In genomic region chr9:106862946-106863740, GRCh38 we compare ENCODE assay signal across 8 cellular contexts. TPM values are rescaled to one million over a fixed set of nuclear protein-coding genes. Genes with fewer than 3 reads are reported as not detected.
DNase-seq lines count a peak whose midpoint lies in the region; ATAC-seq and TF ChIP-seq lines count a peak whose summit lies in the region.

ZNF462 (plus strand) TSS chr9:106863166; CDS start chr9:106923384, 60,218 bp downstream.

- H3K79me2 ChIP-seq in Loucy (ENCODE audit: insufficient read depth, low read length), result peaks cover 51% of the 10 kb centered on the region

- H2AFZ ChIP-seq in Loucy (ENCODE audit: low read length), result peak within 1 kb of the TSS; percentile 69

- H3K27me3 Mint-ChIP-seq in activated CD4-positive, alpha-beta memory T cell treated with anti-CD3 and anti-CD28 coated beads for 36 hours, result peaks cover 55% of the 10 kb centered on the region
- H3K27me3 Mint-ChIP-seq in naive thymus-derived CD8-positive, alpha-beta T cell, result peaks cover 38 to 86% (median 71%) of the 10 kb centered on the region in 5 donors

- TF ChIP-seq CTCF in Loucy (conservative IDR thresholded peaks at IDR 0.05; ENCODE audit: low read length), result no peak; the same call in 1 of the 2 replicates
- TF ChIP-seq CTCF in fibroblast of the aortic adventitia (IDR thresholded peaks at IDR 0.05; ENCODE audit: insufficient read depth, low read length), result no peak

- DNase-seq in DMS53 (lab: John Stamatoyannopoulos, UW), result peak; percentile 76
- no peak for DNase-seq in activated CD4-positive, alpha-beta memory T cell treated with anti-CD3 and anti-CD28 coated beads for 36 hours
- DNase-seq in fibroblast of the aortic adventitia (ENCODE audit: low read depth), result peak; percentile 75
- DNase-seq in naive thymus-derived CD8-positive, alpha-beta T cell, result no peak
- no peak for DNase-seq in HPDE6-E6E7 (ENCODE audit: extremely low spot score)

- H3K4me3 ChIP-seq in Loucy (ENCODE audit: low read length, poor library complexity, severe bottlenecking), result peak within 1 kb of the TSS; percentile 75
- H3K4me3 ChIP-seq in fibroblast of the aortic adventitia (ENCODE audit: low read depth, low read length), result peak within 1 kb of the TSS; percentile 91

- H3K27ac Mint-ChIP-seq in activated CD4-positive, alpha-beta memory T cell treated with anti-CD3 and anti-CD28 coated beads for 36 hours, result no peak within 1 kb of the TSS
- peak within 1 kb of the TSS in 2 of 10 donors; percentile 29 to 56 for H3K27ac Mint-ChIP-seq in naive thymus-derived CD8-positive, alpha-beta T cell

- H3K4me2 ChIP-seq in Loucy (ENCODE audit: low read depth, low read length, poor library complexity, severe bottlenecking), result peak within 1 kb of the TSS; percentile 77

- no peaks in the 10 kb centered on the region for H3K36me3 ChIP-seq in Loucy (ENCODE audit: insufficient read depth, low read length)

- no peaks in the 10 kb centered on the region for H3F3A ChIP-seq in Loucy (ENCODE audit: low read depth)

- no peaks in the 10 kb centered on the region for H3K27me3 ChIP-seq in Loucy (ENCODE audit: insufficient read depth, low read length, poor library complexity, severe bottlenecking)

- H4K20me1 ChIP-seq in Loucy (ENCODE audit: insufficient read depth, low read length, poor library complexity, severe bottlenecking), result no peaks in the 10 kb centered on the region

- H3K9me3 Mint-ChIP-seq in activated CD4-positive, alpha-beta memory T cell treated with anti-CD3 and anti-CD28 coated beads for 36 hours, result no peaks in the 10 kb centered on the region
- peaks cover 0 to 12% (median 0%) of the 10 kb centered on the region in 9 donors for H3K9me3 Mint-ChIP-seq in naive thymus-derived CD8-positive, alpha-beta T cell

- H3K4me1 ChIP-seq in Loucy (ENCODE audit: insufficient read depth, low read length, poor library complexity, severe bottlenecking), result peaks cover 15% of the 10 kb centered on the region

- no peaks in the 10 kb centered on the region for H3K9me3 ChIP-seq in Loucy (ENCODE audit: insufficient read depth, low read depth, low read length)

- H3K9ac ChIP-seq in Loucy (ENCODE audit: low read depth, low read length, poor library complexity, severe bottlenecking), result peak within 1 kb of the TSS; percentile 79

- CTCF ChIA-PET in activated CD4-positive, alpha-beta memory T cell treated with anti-CD3 and anti-CD28 coated beads for 36 hours (lab: Charles Lee), result interaction anchor here (0.6 kb wide), 1 partner anchor 548 kb away, joined by 3 read pairs; no protein-coding TSS in a partner anchor

- H3K4me1 Mint-ChIP-seq in activated CD4-positive, alpha-beta memory T cell treated with anti-CD3 and anti-CD28 coated beads for 36 hours (ENCODE audit: low read depth), result peaks cover 5% of the 10 kb centered on the region
- H3K4me1 Mint-ChIP-seq in naive thymus-derived CD8-positive, alpha-beta T cell, result peaks cover 10 to 44% (median 34%) of the 10 kb centered on the region in 4 donors

- H3K36me3 Mint-ChIP-seq in activated CD4-positive, alpha-beta memory T cell treated with anti-CD3 and anti-CD28 coated beads for 36 hours, result peaks cover 13% of the 10 kb centered on the region
- H3K36me3 Mint-ChIP-seq in naive thymus-derived CD8-positive, alpha-beta T cell, result peaks cover 4 to 21% (median 4%) of the 10 kb centered on the region in 3 donors

- H3K9me2 ChIP-seq in Loucy (replicated peaks; ENCODE audit: low read depth, low read length), result no peaks in the 10 kb centered on the region

- peak within 1 kb of the TSS; percentile 33 for H3K4me3 Mint-ChIP-seq in activated CD4-positive, alpha-beta memory T cell treated with anti-CD3 and anti-CD28 coated beads for 36 hours
- H3K4me3 Mint-ChIP-seq in naive thymus-derived CD8-positive, alpha-beta T cell, result peak within 1 kb of the TSS; percentile 28 to 86 (median 77)

- intact Hi-C loops in activated CD4-positive, alpha-beta memory T cell treated with anti-CD3 and anti-CD28 coated beads for 36 hours (cut with micrococcal nuclease), result no loop called here

- no peak for ATAC-seq in naive thymus-derived CD8-positive, alpha-beta T cell
- no peak for ATAC-seq in HG02678 (IDR thresholded peaks at IDR 0.05; ENCODE audit: unreplicated experiment)
- ATAC-seq in HG03439 (IDR thresholded peaks at IDR 0.05; ENCODE audit: unreplicated experiment), result no peak

- POLR2A ChIA-PET in activated CD4-positive, alpha-beta memory T cell treated with anti-CD3 and anti-CD28 coated beads for 36 hours (lab: Charles Lee), result no interaction called here
- POLR2A ChIA-PET in naive thymus-derived CD8-positive, alpha-beta T cell (lab: Charles Lee), result no interaction called here

RNA-seq across cellular contexts. Expression of gene ZNF462, which starts in this region (rescaled TPM):
- under 1 TPM; 0.61 to 0.64 TPM for total RNA-seq in activated CD4-positive, alpha-beta memory T cell treated with anti-CD3 and anti-CD28 coated beads for 36 hours
- total RNA-seq in fibroblast of the aortic adventitia (ENCODE audit: low replicate concordance), result 9.1 and 30.0 TPM in 2 replicates
- total RNA-seq in naive thymus-derived CD8-positive, alpha-beta T cell, result not detected
- polyA plus RNA-seq in naive thymus-derived CD8-positive, alpha-beta T cell, result not detected

Comparison
In these comparisons a context has a peak if more than half of its experiments do, and no peak if none do; other contexts are left out.
1. DNase-seq: peak in DMS53 (single experiment) and fibroblast of the aortic adventitia (single experiment); none in activated CD4-positive, alpha-beta memory T cell treated with anti-CD3 and anti-CD28 coated beads for 36 hours (single experiment), naive thymus-derived CD8-positive, alpha-beta T cell (0 of 10) and HPDE6-E6E7 (single experiment).